In genomic region chr12:40587970-40588369, GRCh38 we compare ENCODE assay signal across 25 cellular contexts.
DNase-seq lines count a peak whose midpoint lies in the region; ATAC-seq, FAIRE-seq and TF ChIP-seq lines count a peak whose summit lies in the region.
"Had no signal": no experiment of that assay in that cellular context is flagged by ENCODE, and none has a peak within 500 bp of the region (broad histone marks: within the 10 kb centered on the region; RNA-seq: fewer than 3 reads in every experiment).

No MANE protein-coding gene starts in this region.

- no peak overlapping the region for H3K27ac Mint-ChIP-seq in Calu3 (ENCODE audit: unreplicated experiment)
- H3K27ac Mint-ChIP-seq: B cell; CD4-positive, alpha-beta T cell; CD8-positive, alpha-beta T cell had no signal

- H3K27ac ChIP-seq in osteoblast (ENCODE audit: low read depth, low read length): no peak overlapping the region
- H3K27ac ChIP-seq: BLaER1 treated with 17β-estradiol and CSF1 and Interleukin-3, amounts not matched to agents 10 nM and 100 nM; C4-2B had no signal

- no peaks in the 10 kb centered on the region for H3K27me3 Mint-ChIP-seq in Calu3 (ENCODE audit: unreplicated experiment)
- H3K27me3 Mint-ChIP-seq: B cell; CD4-positive, alpha-beta T cell had no signal

- no peaks in the 10 kb centered on the region for H3K4me1 Mint-ChIP-seq in Calu3 (ENCODE audit: low read depth, unreplicated experiment)
- H3K4me1 Mint-ChIP-seq: B cell had no signal

- H3K4me1 ChIP-seq in osteoblast (ENCODE audit: insufficient read depth, low read length): no peaks in the 10 kb centered on the region
- H3K4me1 ChIP-seq: Caco-2 had no signal

- no peaks in the 10 kb centered on the region for H3K36me3 ChIP-seq in bronchial epithelial cell (ENCODE audit: control insufficient read depth, insufficient read depth, low read length)
- H3K36me3 ChIP-seq in osteoblast (ENCODE audit: insufficient read depth, low read length): no peaks in the 10 kb centered on the region
- H3K36me3 ChIP-seq: BLaER1 treated with 17β-estradiol and CSF1 and Interleukin-3, amounts not matched to agents 10 nM and 100 nM had no signal

- peak; percentile 68 for DNase-seq in HCEC 1CT
- DNase-seq in bronchial epithelial cell (ENCODE audit: low read depth): peak; percentile 2
- DNase-seq in osteoblast (ENCODE audit: insufficient read length, low spot score, missing footprints): peak; percentile 15
- no peak for DNase-seq in dermis blood vessel endothelial cell
- DNase-seq in Calu3: no peak
- DNase-seq: 8988T; AML-193; Caco-2; CD4-positive, alpha-beta T cell; CD8-positive, alpha-beta T cell; DMS 273 treated with DMSO at 0.1 percent for 48 hours; DMS153; DMS53; DMS79; DND-41; EL; GDM1 had no signal

- no peak overlapping the region for H3K4me3 Mint-ChIP-seq in Calu3 (ENCODE audit: low read depth, unreplicated experiment)
- H3K4me3 Mint-ChIP-seq: B cell; CD4-positive, alpha-beta T cell; CD8-positive, alpha-beta T cell had no signal

- H4K20me1 ChIP-seq in osteoblast (ENCODE audit: insufficient read depth, low read length): no peaks in the 10 kb centered on the region
- H4K20me1 ChIP-seq: BLaER1 treated with 17β-estradiol and CSF1 and Interleukin-3, amounts not matched to agents 10 nM and 100 nM had no signal

- BruUV-seq in Calu3 (replicated peaks; lab: Mats Ljungman, UMichigan): no TSS peak

- FAIRE-seq in bronchial epithelial cell (lab: Jason Lieb, UNC): no peak
- FAIRE-seq: A204.1, GM12878, GM12892, GM18507 had no signal

- H3K4me2 ChIP-seq in osteoblast (ENCODE audit: insufficient read depth, low read length): no peak overlapping the region
- H3K4me2 ChIP-seq: BLaER1 treated with 17β-estradiol and CSF1 and Interleukin-3, amounts not matched to agents 10 nM and 100 nM had no signal

- H3K9me3 Mint-ChIP-seq in Calu3 (ENCODE audit: low read depth, unreplicated experiment): peaks cover 3% of the 10 kb centered on the region

- no peaks in the 10 kb centered on the region for H3K9me3 ChIP-seq in osteoblast (ENCODE audit: low read depth, low read length)

- TF ChIP-seq CTCF in bronchial epithelial cell (IDR thresholded peaks at IDR 0.05; ENCODE audit: insufficient read depth, low read length, severe bottlenecking) (no peak), osteoblast (IDR thresholded peaks at IDR 0.05; ENCODE audit: extremely low read depth, low read depth, low read length) (no peak), Calu3 (IDR thresholded peaks at IDR 0.05; ENCODE audit: unreplicated experiment) (no peak)

- H3K36me3 Mint-ChIP-seq in Calu3 (ENCODE audit: insufficient read depth, unreplicated experiment): no peaks in the 10 kb centered on the region
- H3K36me3 Mint-ChIP-seq: CD8-positive, alpha-beta T cell had no signal

- H3K4me3 ChIP-seq in bronchial epithelial cell (ENCODE audit: low read depth, low read length) (no peak overlapping the region), osteoblast (ENCODE audit: insufficient read depth, low read length) (no peak overlapping the region)
- H3K4me3 ChIP-seq: BLaER1 treated with 17β-estradiol and CSF1 and Interleukin-3, amounts not matched to agents 10 nM and 100 nM; GM12878 had no signal

- H3K27me3 ChIP-seq in bronchial epithelial cell (ENCODE audit: control insufficient read depth, insufficient read depth, low read length): no peaks in the 10 kb centered on the region
- H3K27me3 ChIP-seq in osteoblast (ENCODE audit: insufficient read depth, low read length): no peaks in the 10 kb centered on the region
- H3K27me3 ChIP-seq: BLaER1 treated with 17β-estradiol and CSF1 and Interleukin-3, amounts not matched to agents 10 nM and 100 nM had no signal

- ATAC-seq in GM21526 (IDR thresholded peaks at IDR 0.05; ENCODE audit: low FRiP score, unreplicated experiment): no peak
- ATAC-seq: CD8-positive, alpha-beta T cell; GM12878 had no signal

- CTCF ChIA-PET in Calu3 (lab: Charles Lee): no interaction called here

- intact Hi-C loops in Calu3 (cut with micrococcal nuclease; ENCODE audit: unreplicated experiment): no loop called here

- H2AFZ ChIP-seq in osteoblast (ENCODE audit: low read length): no peak overlapping the region

- no peaks in the 10 kb centered on the region for H3K79me2 ChIP-seq in osteoblast (ENCODE audit: insufficient read depth, low read length)

Comparison
In these comparisons a context has a peak if more than half of its experiments do, and no peak if none do; other contexts are left out.
1. DNase-seq: peak in HCEC 1CT (single experiment), bronchial epithelial cell (single experiment) and osteoblast (single experiment); none in dermis blood vessel endothelial cell (single experiment) and Calu3 (single experiment).